Comparison of ENCODE assay signal across 1 cellular context in the genomic region with DNA sequence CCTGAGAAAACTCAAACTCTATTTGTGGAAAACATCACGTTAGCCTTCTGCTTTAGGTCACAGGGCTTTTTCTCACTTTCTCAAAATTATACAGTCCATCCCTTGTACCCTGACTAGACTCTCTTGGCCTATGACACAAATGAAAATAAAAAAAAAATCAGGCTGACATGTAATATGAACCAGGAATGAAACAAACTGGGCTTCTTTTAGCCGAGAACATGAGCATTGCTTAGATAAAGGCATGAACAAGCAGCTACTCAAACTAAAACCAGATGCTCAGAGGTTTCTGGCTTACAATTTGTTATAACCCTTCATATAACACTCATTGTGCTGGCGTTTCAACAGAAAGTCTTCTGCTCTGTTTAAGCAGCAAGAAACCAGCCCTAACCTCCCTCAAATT.
TF ChIP-seq lines count a peak whose summit lies in the region.

No MANE protein-coding gene starts in this region.

TF ChIP-seq in HepG2, 621 proteins besides CTCF, POLR2A, EP300 and RAD21 (continued from another document):
- TF ChIP-seq, protein P1, sequence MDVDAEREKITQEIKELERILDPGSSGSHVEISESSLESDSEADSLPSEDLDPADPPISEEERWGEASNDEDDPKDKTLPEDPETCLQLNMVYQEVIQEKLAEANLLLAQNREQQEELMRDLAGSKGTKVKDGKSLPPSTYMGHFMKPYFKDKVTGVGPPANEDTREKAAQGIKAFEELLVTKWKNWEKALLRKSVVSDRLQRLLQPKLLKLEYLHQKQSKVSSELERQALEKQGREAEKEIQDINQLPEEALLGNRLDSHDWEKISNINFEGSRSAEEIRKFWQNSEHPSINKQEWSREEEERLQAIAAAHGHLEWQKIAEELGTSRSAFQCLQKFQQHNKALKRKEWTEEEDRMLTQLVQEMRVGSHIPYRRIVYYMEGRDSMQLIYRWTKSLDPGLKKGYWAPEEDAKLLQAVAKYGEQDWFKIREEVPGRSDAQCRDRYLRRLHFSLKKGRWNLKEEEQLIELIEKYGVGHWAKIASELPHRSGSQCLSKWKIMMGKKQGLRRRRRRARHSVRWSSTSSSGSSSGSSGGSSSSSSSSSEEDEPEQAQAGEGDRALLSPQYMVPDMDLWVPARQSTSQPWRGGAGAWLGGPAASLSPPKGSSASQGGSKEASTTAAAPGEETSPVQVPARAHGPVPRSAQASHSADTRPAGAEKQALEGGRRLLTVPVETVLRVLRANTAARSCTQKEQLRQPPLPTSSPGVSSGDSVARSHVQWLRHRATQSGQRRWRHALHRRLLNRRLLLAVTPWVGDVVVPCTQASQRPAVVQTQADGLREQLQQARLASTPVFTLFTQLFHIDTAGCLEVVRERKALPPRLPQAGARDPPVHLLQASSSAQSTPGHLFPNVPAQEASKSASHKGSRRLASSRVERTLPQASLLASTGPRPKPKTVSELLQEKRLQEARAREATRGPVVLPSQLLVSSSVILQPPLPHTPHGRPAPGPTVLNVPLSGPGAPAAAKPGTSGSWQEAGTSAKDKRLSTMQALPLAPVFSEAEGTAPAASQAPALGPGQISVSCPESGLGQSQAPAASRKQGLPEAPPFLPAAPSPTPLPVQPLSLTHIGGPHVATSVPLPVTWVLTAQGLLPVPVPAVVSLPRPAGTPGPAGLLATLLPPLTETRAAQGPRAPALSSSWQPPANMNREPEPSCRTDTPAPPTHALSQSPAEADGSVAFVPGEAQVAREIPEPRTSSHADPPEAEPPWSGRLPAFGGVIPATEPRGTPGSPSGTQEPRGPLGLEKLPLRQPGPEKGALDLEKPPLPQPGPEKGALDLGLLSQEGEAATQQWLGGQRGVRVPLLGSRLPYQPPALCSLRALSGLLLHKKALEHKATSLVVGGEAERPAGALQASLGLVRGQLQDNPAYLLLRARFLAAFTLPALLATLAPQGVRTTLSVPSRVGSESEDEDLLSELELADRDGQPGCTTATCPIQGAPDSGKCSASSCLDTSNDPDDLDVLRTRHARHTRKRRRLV (CRISPR knock-in tag; IDR thresholded peaks at IDR 0.05): no peak
- TF ChIP-seq MAFK (conservative IDR thresholded peaks at IDR 0.05 in 1 of 2, IDR thresholded peaks at IDR 0.05 in 1 of 2; ENCODE audit: low read length in 2 of 2) (no peak), RORA (CRISPR knock-in tag; IDR thresholded peaks at IDR 0.05) (no peak)
- TF ChIP-seq, protein P2, sequence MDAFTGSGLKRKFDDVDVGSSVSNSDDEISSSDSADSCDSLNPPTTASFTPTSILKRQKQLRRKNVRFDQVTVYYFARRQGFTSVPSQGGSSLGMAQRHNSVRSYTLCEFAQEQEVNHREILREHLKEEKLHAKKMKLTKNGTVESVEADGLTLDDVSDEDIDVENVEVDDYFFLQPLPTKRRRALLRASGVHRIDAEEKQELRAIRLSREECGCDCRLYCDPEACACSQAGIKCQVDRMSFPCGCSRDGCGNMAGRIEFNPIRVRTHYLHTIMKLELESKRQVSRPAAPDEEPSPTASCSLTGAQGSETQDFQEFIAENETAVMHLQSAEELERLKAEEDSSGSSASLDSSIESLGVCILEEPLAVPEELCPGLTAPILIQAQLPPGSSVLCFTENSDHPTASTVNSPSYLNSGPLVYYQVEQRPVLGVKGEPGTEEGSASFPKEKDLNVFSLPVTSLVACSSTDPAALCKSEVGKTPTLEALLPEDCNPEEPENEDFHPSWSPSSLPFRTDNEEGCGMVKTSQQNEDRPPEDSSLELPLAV (CRISPR knock-in tag; conservative IDR thresholded peaks at IDR 0.05; ENCODE audit: low read depth): no peak
- TF ChIP-seq, protein P3, sequence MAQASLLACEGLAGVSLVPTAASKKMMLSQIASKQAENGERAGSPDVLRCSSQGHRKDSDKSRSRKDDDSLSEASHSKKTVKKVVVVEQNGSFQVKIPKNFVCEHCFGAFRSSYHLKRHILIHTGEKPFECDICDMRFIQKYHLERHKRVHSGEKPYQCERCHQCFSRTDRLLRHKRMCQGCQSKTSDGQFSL (CRISPR knock-in tag; IDR thresholded peaks at IDR 0.05): no peak
